Comparison of ENCODE assay signal across 34 cellular contexts in genomic region chr1:170707116-170707515, GRCh38. TPM values are rescaled to one million over a fixed set of nuclear protein-coding genes. Genes with fewer than 3 reads are reported as not detected.
DNase-seq lines count a peak whose midpoint lies in the region; ATAC-seq and TF ChIP-seq lines count a peak whose summit lies in the region.
"Had no signal": no experiment of that assay in that cellular context is flagged by ENCODE, and none has a peak within 500 bp of the region (broad histone marks: within the 10 kb centered on the region; RNA-seq: fewer than 3 reads in every experiment).

No MANE protein-coding gene starts in this region.

- H3K27me3 ChIP-seq in PC-3 (ENCODE audit: low read length) (no peaks in the 10 kb centered on the region), mesenchymal stem cell (ENCODE audit: control insufficient read depth in 1 of 2, insufficient read depth in 1 of 2, low read length in 2 of 2) (no peaks in the 10 kb centered on the region), thoracic aorta (replicated peaks; ENCODE audit: insufficient read depth) (no peaks in the 10 kb centered on the region), transverse colon (no peaks in the 10 kb centered on the region)
- H3K27me3 ChIP-seq: MG63, neural progenitor cell, right atrium auricular region, spleen, stomach had no signal

- H2AFZ ChIP-seq in PC-3 (ENCODE audit: low read length) (no peak overlapping the region), mesenchymal stem cell (ENCODE audit: low read depth, low read length) (no peak overlapping the region)
- H2AFZ ChIP-seq: neural progenitor cell had no signal

- no peak overlapping the region for H2AK5ac ChIP-seq in mesenchymal stem cell (ENCODE audit: low read length, severe bottlenecking)

- H2BK15ac ChIP-seq in mesenchymal stem cell (ENCODE audit: low read depth, poor library complexity, severe bottlenecking) = no peak overlapping the region

- H2BK12ac ChIP-seq in mesenchymal stem cell (ENCODE audit: low read length in 2 of 2) = no peak overlapping the region

- no peak overlapping the region for H2BK120ac ChIP-seq in mesenchymal stem cell (ENCODE audit: low read depth, low read length)

- peak overlapping the region; percentile 92 for H3K27ac ChIP-seq in PC-3 (ENCODE audit: low read length)
- H3K27ac ChIP-seq in mesenchymal stem cell (ENCODE audit: low read length, poor library complexity, severe bottlenecking) = no peak overlapping the region
- H3K27ac ChIP-seq in thoracic aorta = peak overlapping the region; percentile 77 to 96
- H3K27ac ChIP-seq in transverse colon = no peak overlapping the region
- H3K27ac ChIP-seq: HL-60, neural progenitor cell, spleen had no signal

- ATAC-seq in PC-3 (no peak), thoracic aorta (ENCODE audit: insufficient number of reproducible peaks, low FRiP score, low read depth) (no peak), GM21529 (IDR thresholded peaks at IDR 0.05; ENCODE audit: unreplicated experiment) (no peak)
- ATAC-seq: left colon had no signal

- H3F3A ChIP-seq in PC-3 (ENCODE audit: low read length, unreplicated experiment) = peaks cover 14% of the 10 kb centered on the region

- H4K91ac ChIP-seq in mesenchymal stem cell (ENCODE audit: low read length) = no peak overlapping the region

- H4K8ac ChIP-seq in mesenchymal stem cell (ENCODE audit: low read length) = no peak overlapping the region

- no peaks in the 10 kb centered on the region for H3K79me1 ChIP-seq in mesenchymal stem cell (replicated peaks; ENCODE audit: low read length, poor library complexity, severe bottlenecking)

- no peaks in the 10 kb centered on the region for H3K9me2 ChIP-seq in PC-3 (replicated peaks; ENCODE audit: low read length)

- H3K9me3 ChIP-seq in PC-3 (ENCODE audit: low read length) (no peaks in the 10 kb centered on the region), mesenchymal stem cell (ENCODE audit: control insufficient read depth, low read length) (no peaks in the 10 kb centered on the region), thoracic aorta (no peaks in the 10 kb centered on the region), transverse colon (no peaks in the 10 kb centered on the region)
- H3K9me3 ChIP-seq: HAP-1, right atrium auricular region, spleen, stomach had no signal

- H3K23ac ChIP-seq in mesenchymal stem cell (ENCODE audit: low read length in 2 of 2) = no peak overlapping the region

- POLR2A ChIA-PET in PC-3 (lab: Charles Lee; ENCODE audit: unreplicated experiment) = no interaction called here

- H3K4me2 ChIP-seq in PC-3 (ENCODE audit: low read length) = 0 out of 2 replicates have a peak overlapping the region, but pooled peaks have one; percentile 19
- no peak overlapping the region for H3K4me2 ChIP-seq in mesenchymal stem cell (ENCODE audit: low read length, poor library complexity, severe bottlenecking)
- H3K4me2 ChIP-seq: neural progenitor cell had no signal

- CTCF ChIA-PET in PC-3 (lab: Charles Lee) = no interaction called here

- no peak overlapping the region for H3K18ac ChIP-seq in mesenchymal stem cell (ENCODE audit: low read depth in 1 of 2, low read length in 2 of 2)

- H3K14ac ChIP-seq in mesenchymal stem cell (ENCODE audit: low read length in 2 of 2) = no peak overlapping the region

- intact Hi-C loops in PC-3 (cut with micrococcal nuclease) = no loop called here
- intact Hi-C loops in transverse colon (cut with DNase I; ENCODE audit: low total_unique reads) = no loop called here

- no peaks in the 10 kb centered on the region for H3K36me3 ChIP-seq in PC-3 (ENCODE audit: low read depth, low read length)
- H3K36me3 ChIP-seq in mesenchymal stem cell (ENCODE audit: control insufficient read depth in 1 of 2, insufficient read depth in 2 of 2, low read depth in 1 of 2, low read length in 2 of 2) = peaks cover 0 to 69% of the 10 kb centered on the region in 2 experiments
- no peaks in the 10 kb centered on the region for H3K36me3 ChIP-seq in thoracic aorta
- no peaks in the 10 kb centered on the region for H3K36me3 ChIP-seq in transverse colon
- H3K36me3 ChIP-seq: HAP-1, MG63, neural progenitor cell, right atrium auricular region, spleen, stomach had no signal

- no peaks in the 10 kb centered on the region for H4K20me1 ChIP-seq in PC-3 (ENCODE audit: low read length)

- no peak for TF ChIP-seq POLR2A in transverse colon (IDR thresholded peaks at IDR 0.05)

- in situ Hi-C loops in astrocyte of the cerebellum (cut with HindIII; ENCODE audit: low sequenced_read_pairs) (no loop called here), transverse colon (cut with MboI; ENCODE audit: low pct_ligation_motif_present in 1 of 4, low pct_unique_long_range_greater_than_20kb in 1 of 4, low sequenced_read_pairs in 3 of 4) (no loop called here)

- no peak for DNase-seq in PC-3
- peak; percentile 44 for DNase-seq in astrocyte of the cerebellum (ENCODE audit: low read depth)
- no peak for DNase-seq in mesenchymal stem cell
- DNase-seq in thoracic aorta (ENCODE audit: low spot score) = no peak
- DNase-seq in NCI-H2107 treated with DMSO at 0.1 percent for 48 hours (lab: John Stamatoyannopoulos, UW; ENCODE audit: unreplicated experiment) = no peak
- no peak for DNase-seq in stimulated activated CD4-positive, alpha-beta T cell treated with anti-CD3 and anti-CD28 coated beads, Interleukin-15, amount 100 ng/mL, for 24 hours
- no peak for DNase-seq in transverse colon
- DNase-seq: activated CD4-positive, alpha-beta T cell treated with anti-CD3 and anti-CD28 coated beads, Interleukin-2, amount 10 ng/mL, durations not matched to agents 24 days and 14 days; activated effector memory CD4-positive, alpha-beta T cell treated with Interleukin-2 at 50 U/mL for 16 hours; activated naive CD8-positive, alpha-beta T cell treated with anti-CD3 and anti-CD28 coated beads for 36 hours; activated T-cell treated with anti-CD3 and anti-CD28 coated beads, Interleukin-2, amount 50 U/mL, for 1 hour; C1 segment of cervical spinal cord; COR-L47; DMS53; immature natural killer cell; KG1; left colon; MG63; NCI-H1436; NCI-H2081 treated with DMSO at 0.1 percent for 48 hours; NCI-H345; NCI-H69; SIG-M5; spleen; stimulated activated CD8-positive, alpha-beta memory T cell treated with anti-CD3 and anti-CD28 coated beads, Interleukin-4, amount 100 ng/mL, for 48 hours; stomach; T-helper 9 cell; trophoblast cell had no signal

- H3K79me2 ChIP-seq in PC-3 (ENCODE audit: low read length) = no peaks in the 10 kb centered on the region

- no peak overlapping the region for H3K9ac ChIP-seq in PC-3 (ENCODE audit: low read length)
- peak overlapping the region; percentile 79 for H3K9ac ChIP-seq in mesenchymal stem cell (ENCODE audit: low read length)
- H3K9ac ChIP-seq: neural progenitor cell had no signal

- H3K4me3 ChIP-seq in PC-3 (ENCODE audit: low read length) (no peak overlapping the region), astrocyte of the cerebellum (ENCODE audit: low read depth, low read length) (no peak overlapping the region), mesenchymal stem cell (ENCODE audit: insufficient read depth in 1 of 2, low read depth in 1 of 2, low read length in 2 of 2) (peak overlapping the region in 1 of 2 experiments; percentile 4), thoracic aorta (no peak overlapping the region), transverse colon (no peak overlapping the region)
- H3K4me3 ChIP-seq: HAP-1, MG63, neural progenitor cell, right atrium auricular region, spleen, stomach had no signal

- H3K4me1 ChIP-seq in PC-3 (ENCODE audit: insufficient read depth, low read length) (peaks cover 36% of the 10 kb centered on the region), mesenchymal stem cell (ENCODE audit: control insufficient read depth, insufficient read depth, low read depth, low read length) (peaks cover 3% of the 10 kb centered on the region), thoracic aorta (ENCODE audit: control insufficient read depth in 1 of 2, low read depth in 2 of 2) (peaks cover 50 to 81% of the 10 kb centered on the region in 2 donors), transverse colon (peaks cover 0 to 7% (median 0%) of the 10 kb centered on the region in 4 donors)
- H3K4me1 ChIP-seq: HAP-1, neural progenitor cell, right atrium auricular region, spleen, stomach had no signal

- TF ChIP-seq EP300 in transverse colon (IDR thresholded peaks at IDR 0.05; ENCODE audit: low read depth) = no peak

- no peak overlapping the region for H2BK5ac ChIP-seq in mesenchymal stem cell (ENCODE audit: low read depth, low read length, poor library complexity, severe bottlenecking)

- no peak overlapping the region for H3K4ac ChIP-seq in mesenchymal stem cell (ENCODE audit: low read depth in 1 of 2, low read length in 2 of 2)

- TF ChIP-seq CTCF in PC-3 (conservative IDR thresholded peaks at IDR 0.05; ENCODE audit: low read depth, low read length) (no peak), astrocyte of the cerebellum (IDR thresholded peaks at IDR 0.05; ENCODE audit: low read depth, low read length, missing control alignments) (no peak), thoracic aorta (IDR thresholded peaks at IDR 0.05) (no peak), transverse colon (IDR thresholded peaks at IDR 0.05) (no peak)

- BruUV-seq in PC-3 (replicated peaks; lab: Mats Ljungman, UMichigan) = no TSS peak

RNA-seq across cellular contexts. Expression of gene PRRX1, which starts 43.2 kb away (rescaled TPM):
- not detected in 2 replicates for total RNA-seq in PC-3 (2014; rRNA removed)
- 0.66 TPM for polyA plus RNA-seq in mesenchymal stem cell (2013, experiment 1 of 2)
- polyA plus RNA-seq in mesenchymal stem cell (2013, experiment 2 of 2) = 0.56 TPM
- 100 to 1,000 TPM in 1 of 2 donors, 10 to 100 TPM in 1; 66.6 to 171 TPM for total RNA-seq in thoracic aorta
- total RNA-seq in transverse colon = 1 to 10 TPM in 3 of 4 donors, under 1 TPM in 1; 0.75 to 9.2 (median 2.7) TPM
- total RNA-seq: activated CD4-positive, alpha-beta T cell treated with anti-CD3 and anti-CD28 coated beads, Interleukin-2, amount 10 ng/mL, durations not matched to agents 24 days and 14 days; activated CD8-positive, alpha-beta memory T cell treated with anti-CD3 and anti-CD28 coated beads for 36 hours; activated naive CD8-positive, alpha-beta T cell treated with anti-CD3 and anti-CD28 coated beads for 36 hours had no signal
- polyA plus RNA-seq: immature natural killer cell had no signal

Comparison
In these comparisons a context has a peak if more than half of its experiments do, and no peak if none do; other contexts are left out.
1. H3K27ac ChIP-seq: peak in PC-3 (single experiment) and thoracic aorta (2 of 2); none in mesenchymal stem cell (single experiment) and transverse colon (0 of 4).
2. RNA of gene PRRX1, which starts 43.2 kb away (total RNA-seq): 66.6 to 171 TPM in thoracic aorta; 0.75 to 9.2 TPM in transverse colon and not detected in PC-3; every median in the first group is over 4 times any median in the second.